Comparison of ENCODE assay signal across 31 cellular contexts in genomic region chr6:44801188-44801587, GRCh38.
"Had no signal": no experiment of that assay in that cellular context is flagged by ENCODE, and none has a peak within 500 bp of the region (broad histone marks: within the 10 kb centered on the region; RNA-seq: fewer than 3 reads in every experiment).

No MANE protein-coding gene starts in this region.

- DNase-seq: activated CD4-positive, alpha-beta memory T cell treated with anti-CD3 and anti-CD28 coated beads for 36 hours; activated CD4-positive, alpha-beta T cell treated with anti-CD3 and anti-CD28 coated beads, Interleukin-2, amount 10 ng/mL, durations not matched to agents 24 days and 14 days; activated CD4-positive, CD25-positive, alpha-beta regulatory T cell treated with anti-CD3 and anti-CD28 coated beads, Interleukin-2, amount 50 U/mL, for 72 hours; activated CD8-positive, alpha-beta memory T cell treated with anti-CD3 and anti-CD28 coated beads, Interleukin-2, amount 50 U/mL, for 4 hours; activated effector memory CD4-positive, alpha-beta T cell treated with anti-CD3 and anti-CD28 coated beads, Interleukin-2, amount 50 U/mL, for 16 hours; activated naive CD4-positive, alpha-beta T cell treated with anti-CD3 and anti-CD28 coated beads, Interleukin-2, amount 10 ng/mL, durations not matched to agents 7 days and 5 days; activated naive CD8-positive, alpha-beta T cell treated with anti-CD3 and anti-CD28 coated beads, Interleukin-2, amount 10 ng/mL, durations not matched to agents 7 days and 5 days; activated T-cell treated with anti-CD3 and anti-CD28 coated beads, Interleukin-2, amount 50 U/mL, for 1 hour; amniotic stem cell; central memory CD4-positive, alpha-beta T cell; endodermal cell; kidney glomerular epithelial cell; lower lobe of right lung; mesendoderm; natural killer cell; pancreas; sigmoid colon; small intestine; stimulated activated CD4-positive, alpha-beta T cell treated with anti-CD3 and anti-CD28 coated beads, Interleukin-1b, Interleukin-23, amount 100 ng/mL, for 48 hours; stimulated activated CD4-positive, alpha-beta T cell treated with anti-CD3 and anti-CD28 coated beads, Interleukin-4, amount 100 ng/mL, for 4 hours; stimulated activated CD8-positive, alpha-beta memory T cell treated with anti-CD3 and anti-CD28 coated beads, Interleukin-4, amount 100 ng/mL, for 48 hours; stomach; upper lobe of left lung had no signal

- ATAC-seq: left lobe of liver; natural killer cell; stimulated activated memory B cell treated with anti-CD40 and anti-IgM and Interleukin-4, amounts not matched to agents 10 μg/mL and 1 μg/mL and 100 μg/mL, for 72 hours had no signal

- H3K9me3 ChIP-seq: breast epithelium, esophagus muscularis mucosa, lower lobe of right lung, neutrophil, pancreas, prostate gland, sigmoid colon, stomach, thyroid gland, upper lobe of left lung, vagina had no signal

- H3K27me3 ChIP-seq: breast epithelium, esophagus muscularis mucosa, pancreas, sigmoid colon, thyroid gland, upper lobe of left lung, vagina had no signal

- H3K36me3 ChIP-seq: breast epithelium, esophagus muscularis mucosa, lower lobe of right lung, neutrophil, pancreas, prostate gland, sigmoid colon, stomach, thyroid gland, upper lobe of left lung, vagina had no signal

- H3K4me3 ChIP-seq: breast epithelium, esophagus muscularis mucosa, lower lobe of right lung, pancreas, prostate gland, sigmoid colon, stomach, thyroid gland, upper lobe of left lung, vagina had no signal

- H3K27ac ChIP-seq: breast epithelium, esophagus muscularis mucosa, neutrophil, pancreas, sigmoid colon, stomach, thyroid gland, upper lobe of left lung, vagina had no signal
